Comparison of ENCODE assay signal across 11 cellular contexts in the genomic region with DNA sequence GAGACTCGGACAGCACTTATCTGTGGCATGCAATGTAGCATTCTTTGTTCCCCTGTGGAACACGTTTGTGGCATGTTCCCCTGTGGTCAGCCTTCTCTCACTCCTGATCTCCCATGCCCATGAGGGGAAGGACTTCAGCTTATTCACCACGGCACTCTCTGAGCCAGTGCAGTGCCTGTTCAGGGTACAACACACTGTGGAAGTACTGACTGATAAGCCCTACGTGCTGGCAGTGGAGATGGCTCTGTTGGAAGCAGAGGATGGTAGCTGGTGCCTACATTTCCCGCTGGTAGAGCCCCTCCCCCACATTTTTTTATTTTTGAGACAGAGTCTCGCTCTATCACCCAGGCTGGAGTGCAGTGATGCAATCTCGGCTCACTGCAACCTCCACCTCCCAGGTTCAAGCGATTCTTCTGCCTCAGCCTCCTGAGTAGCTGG. TPM values are rescaled to one million over a fixed set of nuclear protein-coding genes. Genes with fewer than 3 reads are reported as not detected.
DNase-seq lines count a peak whose midpoint lies in the region; ATAC-seq lines count a peak whose summit lies in the region.
"Had no signal": no experiment of that assay in that cellular context is flagged by ENCODE, and none has a peak within 500 bp of the region (broad histone marks: within the 10 kb centered on the region; RNA-seq: fewer than 3 reads in every experiment).

No MANE protein-coding gene starts in this region.

- in situ Hi-C loops in G401 (cut with HindIII; ENCODE audit: low sequenced_read_pairs) = no loop called here

- ATAC-seq in GM18498 (IDR thresholded peaks at IDR 0.05; ENCODE audit: unreplicated experiment) (peak; percentile 25), GM21423 (IDR thresholded peaks at IDR 0.05; ENCODE audit: unreplicated experiment) (peak; percentile 5), HG03066 (IDR thresholded peaks at IDR 0.05; ENCODE audit: low read depth, unreplicated experiment) (peak; percentile 19)

- intact Hi-C loops in posterior cingulate gyrus (cut with DNase I) = no loop called here

- DNase-seq in amniotic epithelial cell (ENCODE audit: low read depth) (peak; percentile 27), posterior cingulate gyrus (no peak), G401 (ENCODE audit: low spot score) (no peak), mesenteric fat pad (ENCODE audit: low spot score) (no peak), DMS53 treated with DMSO at 0.1 percent for 48 hours (lab: John Stamatoyannopoulos, UW; ENCODE audit: unreplicated experiment) (no peak)
- DNase-seq: activated CD4-positive, alpha-beta memory T cell treated with anti-CD3 and anti-CD28 coated beads for 36 hours; activated naive CD4-positive, alpha-beta T cell; NCI-H1436 had no signal

RNA-seq across cellular contexts. Expression of gene ETV5, which starts 43.5 kb away (rescaled TPM):
- 16.8 and 22.8 TPM in 2 replicates for total RNA-seq in G401 (2014; rRNA removed; shearing (Covaris generic))
- 25.0 TPM for total RNA-seq in mesenteric fat pad
